In genomic region chrX:44432641-44433040, GRCh38 we compare ENCODE assay signal across 12 cellular contexts.
DNase-seq lines count a peak whose midpoint lies in the region; ATAC-seq and TF ChIP-seq lines count a peak whose summit lies in the region.
"Had no signal": no experiment of that assay in that cellular context is flagged by ENCODE, and none has a peak within 500 bp of the region (broad histone marks: within the 10 kb centered on the region; RNA-seq: fewer than 3 reads in every experiment).

No MANE protein-coding gene starts in this region.

- H3K4me1 ChIP-seq in A673 (ENCODE audit: insufficient read depth, low read length, poor library complexity, severe bottlenecking) (peaks cover 14% of the 10 kb centered on the region), GM23248 (ENCODE audit: insufficient read depth) (no peaks in the 10 kb centered on the region), RWPE2 (ENCODE audit: insufficient read depth, poor library complexity, severe bottlenecking) (peaks cover 12% of the 10 kb centered on the region)
- H3K4me1 ChIP-seq: BLaER1 treated with 17β-estradiol and CSF1 and Interleukin-3, amounts not matched to agents 10 nM and 100 nM; stomach had no signal

- intact Hi-C loops in A673 (cut with micrococcal nuclease; ENCODE audit: unreplicated experiment), result loop anchor here (10.0 kb wide), 1 partner anchor 478 kb away; no protein-coding TSS in a partner anchor

- no peaks in the 10 kb centered on the region for H3F3A ChIP-seq in GM23248 (ENCODE audit: insufficient read depth)

- H3K27ac ChIP-seq in A673 (ENCODE audit: low read depth, low read length, poor library complexity, severe bottlenecking) (no peak overlapping the region), GM23248 (no peak overlapping the region), RWPE2 (ENCODE audit: poor library complexity, severe bottlenecking) (no peak overlapping the region)
- H3K27ac ChIP-seq: BLaER1 treated with 17β-estradiol and CSF1 and Interleukin-3, amounts not matched to agents 10 nM and 100 nM had no signal

- CTCF ChIA-PET in A673 (lab: Charles Lee), result no interaction called here

- POLR2A ChIA-PET in A673 (lab: Charles Lee; ENCODE audit: low non-redundant PET), result no interaction called here

- no peak overlapping the region for H2AFZ ChIP-seq in GM23248

- H3K4me3 ChIP-seq in A673 (ENCODE audit: low read depth, low read length, poor library complexity, severe bottlenecking), result no peak overlapping the region
- no peak overlapping the region for H3K4me3 ChIP-seq in GM23248
- H3K4me3 ChIP-seq in RWPE2 (ENCODE audit: severe bottlenecking), result no peak overlapping the region
- H3K4me3 ChIP-seq in fibroblast of villous mesenchyme (ENCODE audit: low read depth, low read length), result no peak overlapping the region
- H3K4me3 ChIP-seq: BLaER1 treated with 17β-estradiol and CSF1 and Interleukin-3, amounts not matched to agents 10 nM and 100 nM; stomach had no signal

- no peaks in the 10 kb centered on the region for H4K20me1 ChIP-seq in GM23248 (ENCODE audit: insufficient read depth)
- H4K20me1 ChIP-seq: BLaER1 treated with 17β-estradiol and CSF1 and Interleukin-3, amounts not matched to agents 10 nM and 100 nM had no signal

- no peak for ATAC-seq in RWPE2 (ENCODE audit: low read depth)

- no TSS peak for BruUV-seq in A673 (replicated peaks; lab: Mats Ljungman, UMichigan)

- peak; percentile 35 for DNase-seq in A673 (ENCODE audit: low spot score)
- peak; percentile 20 for DNase-seq in GM23248
- peak; percentile 92 for DNase-seq in RWPE2 (ENCODE audit: low spot score)
- DNase-seq in fibroblast of villous mesenchyme (ENCODE audit: low read depth), result peak; percentile 28
- DNase-seq in NCI-H446 treated with DMSO at 0.1 percent for 48 hours (lab: John Stamatoyannopoulos, UW), result no peak
- no peak for DNase-seq in A172 (ENCODE audit: low spot score)
- DNase-seq in NCI-H2029 treated with DMSO at 0.1 percent for 48 hours (lab: John Stamatoyannopoulos, UW), result no peak
- no peak for DNase-seq in activated T-cell treated with anti-CD3 and anti-CD28 coated beads for 4 hours
- DNase-seq: activated CD4-positive, alpha-beta T cell treated with anti-CD3 and anti-CD28 coated beads for 48 hours; SK-N-SH; stomach had no signal

- H3K9me3 ChIP-seq in A673 (ENCODE audit: low read depth, low read length, poor library complexity, severe bottlenecking) (no peaks in the 10 kb centered on the region), GM23248 (ENCODE audit: low read depth) (no peaks in the 10 kb centered on the region), RWPE2 (ENCODE audit: severe bottlenecking) (no peaks in the 10 kb centered on the region)
- H3K9me3 ChIP-seq: SK-N-SH, stomach had no signal

- H3K9me2 ChIP-seq in GM23248 (ENCODE audit: insufficient read depth), result no peaks in the 10 kb centered on the region
- H3K9me2 ChIP-seq: SK-N-SH had no signal

- H3K27me3 ChIP-seq in A673 (replicated peaks; ENCODE audit: insufficient read depth, low read depth, low read length, poor library complexity) (no peaks in the 10 kb centered on the region), GM23248 (replicated peaks; ENCODE audit: insufficient read depth) (no peaks in the 10 kb centered on the region), RWPE2 (ENCODE audit: insufficient read depth, poor library complexity, severe bottlenecking) (no peaks in the 10 kb centered on the region)
- H3K27me3 ChIP-seq: BLaER1 treated with 17β-estradiol and CSF1 and Interleukin-3, amounts not matched to agents 10 nM and 100 nM; stomach had no signal

- no peak for TF ChIP-seq CTCF in A673 (conservative IDR thresholded peaks at IDR 0.05; ENCODE audit: low read depth, low read length)
- TF ChIP-seq CTCF in RWPE2 (IDR thresholded peaks at IDR 0.05; ENCODE audit: poor library complexity, severe bottlenecking), result no peak
- TF ChIP-seq CTCF in fibroblast of villous mesenchyme (IDR thresholded peaks at IDR 0.05; ENCODE audit: insufficient read depth, low read depth, low read length), result no peak

- H3K79me2 ChIP-seq in GM23248 (ENCODE audit: insufficient read depth), result no peaks in the 10 kb centered on the region

- H3K36me3 ChIP-seq in A673 (ENCODE audit: insufficient read depth, low read length, poor library complexity, severe bottlenecking), result no peaks in the 10 kb centered on the region
- no peaks in the 10 kb centered on the region for H3K36me3 ChIP-seq in GM23248 (ENCODE audit: low read depth)
- H3K36me3 ChIP-seq in RWPE2 (ENCODE audit: low read depth), result no peaks in the 10 kb centered on the region
- H3K36me3 ChIP-seq: BLaER1 treated with 17β-estradiol and CSF1 and Interleukin-3, amounts not matched to agents 10 nM and 100 nM; stomach had no signal

- H3K9ac ChIP-seq in GM23248, result no peak overlapping the region
- H3K9ac ChIP-seq: BLaER1 treated with 17β-estradiol and CSF1 and Interleukin-3, amounts not matched to agents 10 nM and 100 nM; SK-N-SH had no signal

- no peak overlapping the region for H3K4me2 ChIP-seq in GM23248 (ENCODE audit: unreplicated experiment)
- H3K4me2 ChIP-seq: BLaER1 treated with 17β-estradiol and CSF1 and Interleukin-3, amounts not matched to agents 10 nM and 100 nM; SK-N-SH had no signal

- in situ Hi-C loops in GM23248 (cut with MboI), result no loop called here

Comparison
In these comparisons a context has a peak if more than half of its experiments do, and no peak if none do; other contexts are left out.
1. DNase-seq: peak in A673 (single experiment), GM23248 (single experiment), RWPE2 (single experiment) and fibroblast of villous mesenchyme (single experiment); none in NCI-H446 treated with DMSO at 0.1 percent for 48 hours (single experiment), A172 (single experiment), NCI-H2029 treated with DMSO at 0.1 percent for 48 hours (single experiment) and activated T-cell treated with anti-CD3 and anti-CD28 coated beads for 4 hours (single experiment).